ENCODE assay signal across 12 cellular contexts in genomic region chr12:99427104-99427503, GRCh38.
A peak's percentile ranks its signal among the peaks of the same experiment; 100 is the strongest.
DNase-seq lines count a peak whose midpoint lies in the region; ATAC-seq and FAIRE-seq lines count a peak whose summit lies in the region.
"Had no signal": no experiment of that assay in that cellular context is flagged by ENCODE, and none has a peak within 500 bp of the region (broad histone marks: within the 10 kb centered on the region; RNA-seq: fewer than 3 reads in every experiment).

No MANE protein-coding gene starts in this region.

- WGBS in GM23248 (ENCODE audit: low coverage in 1 of 2, low lambda C conversion rate in 2 of 2, missing lambda C conversion rate in 2 of 2), 2 experiments = 19 to 23% methylated on average over 2 of the region's 2 CpGs

- ATAC-seq in HG02623 (IDR thresholded peaks at IDR 0.05; ENCODE audit: unreplicated experiment) (peak; percentile 59), HG03378 (IDR thresholded peaks at IDR 0.05; ENCODE audit: unreplicated experiment) (peak; percentile 68)
- ATAC-seq: body of pancreas had no signal

- H3K9ac ChIP-seq in GM23248 = no peak overlapping the region
- H3K9ac ChIP-seq: SK-N-SH had no signal

- H3K9me3 ChIP-seq in GM23248 (ENCODE audit: low read depth) = no peaks in the 10 kb centered on the region
- H3K9me3 ChIP-seq: SK-N-SH had no signal

- H4K20me1 ChIP-seq in GM23248 (ENCODE audit: insufficient read depth) = no peaks in the 10 kb centered on the region

- no peaks in the 10 kb centered on the region for H3K27me3 ChIP-seq in GM23248 (replicated peaks; ENCODE audit: insufficient read depth)
- H3K27me3 ChIP-seq: body of pancreas had no signal

- H3F3A ChIP-seq in GM23248 (ENCODE audit: insufficient read depth) = no peaks in the 10 kb centered on the region

- FAIRE-seq in GM19239 (lab: Jason Lieb, UNC) = peak; percentile 89
- FAIRE-seq: H54 had no signal

- no peak overlapping the region for H3K27ac ChIP-seq in GM23248
- H3K27ac ChIP-seq: body of pancreas had no signal

- no peak overlapping the region for H3K4me2 ChIP-seq in GM23248 (ENCODE audit: unreplicated experiment)
- H3K4me2 ChIP-seq: SK-N-SH had no signal

- DNase-seq in GM19239 (ENCODE audit: insufficient read length, low spot score) = no peak
- no peak for DNase-seq in COLO668 (lab: John Stamatoyannopoulos, UW; ENCODE audit: unreplicated experiment)
- DNase-seq in GM23248 = no peak
- no peak for DNase-seq in NCI-H1436 treated with DMSO at 0.1 percent for 48 hours (lab: John Stamatoyannopoulos, UW)
- DNase-seq in NCI-H526 (lab: John Stamatoyannopoulos, UW) = no peak
- DNase-seq: body of pancreas, NCI-H2081, nucleus accumbens, SK-N-SH had no signal

- no peaks in the 10 kb centered on the region for H3K36me3 ChIP-seq in GM23248 (ENCODE audit: low read depth)

- H3K4me3 ChIP-seq in GM23248 = no peak overlapping the region
- H3K4me3 ChIP-seq: body of pancreas had no signal

- H2AFZ ChIP-seq in GM23248 = no peak overlapping the region

- H3K9me2 ChIP-seq in GM23248 (ENCODE audit: insufficient read depth) = no peaks in the 10 kb centered on the region
- H3K9me2 ChIP-seq: SK-N-SH had no signal

- H3K79me2 ChIP-seq in GM23248 (ENCODE audit: insufficient read depth) = no peaks in the 10 kb centered on the region

- in situ Hi-C loops in GM23248 (cut with MboI) = no loop called here

- H3K4me1 ChIP-seq in GM23248 (ENCODE audit: insufficient read depth) = no peaks in the 10 kb centered on the region
- H3K4me1 ChIP-seq: body of pancreas had no signal
